In genomic region chr3:81663114-81663513, GRCh38 we compare ENCODE assay signal across 17 cellular contexts.
DNase-seq lines count a peak whose midpoint lies in the region; ATAC-seq and TF ChIP-seq lines count a peak whose summit lies in the region.
"Had no signal": no experiment of that assay in that cellular context is flagged by ENCODE, and none has a peak within 500 bp of the region (broad histone marks: within the 10 kb centered on the region; RNA-seq: fewer than 3 reads in every experiment).

No MANE protein-coding gene starts in this region.

- no peak overlapping the region for H2AK5ac ChIP-seq in IMR-90 (ENCODE audit: low read depth, low read length)

- CTCF ChIA-PET in IMR-90 (lab: Yijun Ruan, JAX) = no interaction called here

- H3K27me3 Mint-ChIP-seq in neural progenitor cell (ENCODE audit: insufficient read depth, low read depth) = no peaks in the 10 kb centered on the region
- H3K27me3 Mint-ChIP-seq: B cell; CD4-positive, alpha-beta T cell had no signal

- H2AFZ ChIP-seq in IMR-90 (replicated peaks; ENCODE audit: low read length, poor library complexity) = no peak overlapping the region
- H2AFZ ChIP-seq in neural progenitor cell (replicated peaks) = no peak overlapping the region

- H3K14ac ChIP-seq in IMR-90 (replicated peaks; ENCODE audit: low read depth, low read length) = no peak overlapping the region

- H3K9me3 Mint-ChIP-seq in neural progenitor cell = no peaks in the 10 kb centered on the region
- H3K9me3 Mint-ChIP-seq: CD4-positive, alpha-beta T cell; CD8-positive, alpha-beta T cell had no signal

- H3K9me1 ChIP-seq in IMR-90 (ENCODE audit: insufficient read depth, low read length) = no peaks in the 10 kb centered on the region

- H3K4me1 Mint-ChIP-seq in neural progenitor cell = peaks cover 2% of the 10 kb centered on the region
- H3K4me1 Mint-ChIP-seq: B cell had no signal

- no peak overlapping the region for H3K4me3 Mint-ChIP-seq in neural progenitor cell
- H3K4me3 Mint-ChIP-seq: B cell; CD4-positive, alpha-beta T cell; CD8-positive, alpha-beta T cell had no signal

- H3K4ac ChIP-seq in IMR-90 (ENCODE audit: low read depth, low read length) = no peak overlapping the region

- no peak overlapping the region for H4K5ac ChIP-seq in IMR-90 (ENCODE audit: low read depth, low read length)

- no TSS peak for BruUV-seq in IMR-90 (replicated peaks; lab: Mats Ljungman, UMichigan)

- no peaks in the 10 kb centered on the region for H3K79me2 ChIP-seq in neural progenitor cell (ENCODE audit: low read depth)

- no peak overlapping the region for H2BK20ac ChIP-seq in IMR-90 (ENCODE audit: low read depth, low read length)

- dilution Hi-C loops in IMR-90 (cut with HindIII; ENCODE audit: low sequenced_read_pairs, unreplicated experiment) = no loop called here

- no peak for TF ChIP-seq RAD21 in IMR-90 (IDR thresholded peaks at IDR 0.05; ENCODE audit: low read length)

- 79% methylated on average over 5 of the region's 10 CpGs; no CpG with 5 or more reads in 1 of the 2 experiments for WGBS in IMR-90 (ENCODE audit: extremely low coverage in 2 of 2, insufficient read length in 1 of 2), 2 experiments

- H3K36me3 ChIP-seq in IMR-90 (ENCODE audit: control insufficient read depth, insufficient read depth, low read length) (0 out of 2 replicates have a peak, but pooled peaks cover 2% of the 10 kb centered on the region), subcutaneous abdominal adipose tissue (ENCODE audit: control insufficient read depth in 5 of 5, insufficient read depth in 5 of 5, low read length in 5 of 5) (peaks cover 0 to 5% (median 0%) of the 10 kb centered on the region in 5 donors), neural progenitor cell (no peaks in the 10 kb centered on the region)

- peak overlapping the region; percentile 75 for H2AK9ac ChIP-seq in IMR-90 (replicated peaks; ENCODE audit: low read depth, low read length, poor library complexity)

- H3K4me2 ChIP-seq in IMR-90 (ENCODE audit: low read depth, low read length) = no peak overlapping the region
- H3K4me2 ChIP-seq in neural progenitor cell = no peak overlapping the region
- H3K4me2 ChIP-seq: A549; BLaER1 treated with 17β-estradiol and CSF1 and Interleukin-3, amounts not matched to agents 10 nM and 100 nM had no signal

- intact Hi-C loops in IMR-90 (cut with micrococcal nuclease) = no loop called here

- H3K9ac ChIP-seq in IMR-90 (ENCODE audit: low read depth, low read length) = no peak overlapping the region
- no peak overlapping the region for H3K9ac ChIP-seq in subcutaneous abdominal adipose tissue (ENCODE audit: low read length in 5 of 5)
- no peak overlapping the region for H3K9ac ChIP-seq in neural progenitor cell
- H3K9ac ChIP-seq: BLaER1 treated with 17β-estradiol and CSF1 and Interleukin-3, amounts not matched to agents 10 nM and 100 nM had no signal

- H3K18ac ChIP-seq in IMR-90 (ENCODE audit: low read depth, low read length) = no peak overlapping the region

- peaks cover 10 to 17% of the 10 kb centered on the region in 2 experiments for H3K79me1 ChIP-seq in IMR-90 (ENCODE audit: low read depth in 1 of 2, low read length in 2 of 2)

- H3K27me3 ChIP-seq in IMR-90 (ENCODE audit: control insufficient read depth, insufficient read depth, low read length) = no peaks in the 10 kb centered on the region
- no peaks in the 10 kb centered on the region for H3K27me3 ChIP-seq in subcutaneous abdominal adipose tissue (ENCODE audit: control insufficient read depth in 5 of 5, insufficient read depth in 4 of 5, low read length in 5 of 5)
- no peaks in the 10 kb centered on the region for H3K27me3 ChIP-seq in neural progenitor cell
- H3K27me3 ChIP-seq: BLaER1 treated with 17β-estradiol and CSF1 and Interleukin-3, amounts not matched to agents 10 nM and 100 nM had no signal

- no peak overlapping the region for H3K23ac ChIP-seq in IMR-90 (ENCODE audit: low read depth, low read length)

- no peaks in the 10 kb centered on the region for H3K9me3 ChIP-seq in IMR-90 (ENCODE audit: control insufficient read depth, insufficient read depth, low read length)
- no peaks in the 10 kb centered on the region for H3K9me3 ChIP-seq in subcutaneous abdominal adipose tissue (ENCODE audit: control insufficient read depth in 5 of 5, low read length in 5 of 5)
- H3K9me3 ChIP-seq in neural progenitor cell (ENCODE audit: low read depth) = no peaks in the 10 kb centered on the region
- H3K9me3 ChIP-seq: A549; BLaER1 treated with 17β-estradiol and CSF1 and Interleukin-3, amounts not matched to agents 10 nM and 100 nM; Caco-2 had no signal

- no peaks in the 10 kb centered on the region for H3K4me1 ChIP-seq in IMR-90 (ENCODE audit: control insufficient read depth, insufficient read depth, low read length)
- H3K4me1 ChIP-seq in subcutaneous abdominal adipose tissue (ENCODE audit: control insufficient read depth in 5 of 5, insufficient read depth in 5 of 5, low read length in 5 of 5) = peaks cover 0 to 16% (median 13%) of the 10 kb centered on the region in 5 donors
- H3K4me1 ChIP-seq in neural progenitor cell = peaks cover 5% of the 10 kb centered on the region
- H3K4me1 ChIP-seq: BLaER1 treated with 17β-estradiol and CSF1 and Interleukin-3, amounts not matched to agents 10 nM and 100 nM had no signal

- peaks cover 5% of the 10 kb centered on the region for H3K36me3 Mint-ChIP-seq in neural progenitor cell

- H4K20me1 ChIP-seq in IMR-90 (ENCODE audit: insufficient read depth, low read length) (no peaks in the 10 kb centered on the region), neural progenitor cell (ENCODE audit: low read depth) (no peaks in the 10 kb centered on the region)

- no peak overlapping the region for H2BK120ac ChIP-seq in IMR-90 (ENCODE audit: low read depth, low read length)

- H2BK5ac ChIP-seq in IMR-90 (ENCODE audit: low read depth, low read length, poor library complexity, severe bottlenecking) = no peak overlapping the region

- no peak overlapping the region for H3K27ac Mint-ChIP-seq in neural progenitor cell
- H3K27ac Mint-ChIP-seq: B cell; CD4-positive, alpha-beta T cell; CD8-positive, alpha-beta T cell had no signal

- POLR2A ChIA-PET in IMR-90 (lab: Charles Lee; ENCODE audit: unreplicated experiment) = no interaction called here

- H3K27ac ChIP-seq in IMR-90 (ENCODE audit: insufficient read depth, low read length) (no peak overlapping the region), subcutaneous abdominal adipose tissue (ENCODE audit: low read depth, low read length) (peak overlapping the region; percentile 17), neural progenitor cell (no peak overlapping the region), caudate nucleus (ENCODE audit: low read depth, low read length) (no peak overlapping the region)
- H3K27ac ChIP-seq: 22Rv1; A549; BLaER1 treated with 17β-estradiol and CSF1 and Interleukin-3, amounts not matched to agents 10 nM and 100 nM; C4-2B had no signal

- H3K56ac ChIP-seq in IMR-90 (ENCODE audit: extremely low read depth, insufficient read depth, low read length) = no peak overlapping the region

- DNase-seq in IMR-90 (no peak), mesenteric fat pad (ENCODE audit: low spot score) (peak; percentile 77), neural progenitor cell (ENCODE audit: low spot score) (no peak), caudate nucleus (lab: John Stamatoyannopoulos, UW) (no peak)
- DNase-seq: AML-193; Caco-2; Calu3; CD4-positive, alpha-beta T cell; CD8-positive, alpha-beta T cell; DMS79 treated with DMSO at 0.1 percent for 48 hours; GF-D8 had no signal

- TF ChIP-seq CTCF in IMR-90 (conservative IDR thresholded peaks at IDR 0.05; ENCODE audit: low read depth, low read length) = no peak
- no peak for TF ChIP-seq CTCF in neural progenitor cell (IDR thresholded peaks at IDR 0.05)

- ATAC-seq in IMR-90 (ENCODE audit: low read depth) = no peak
- ATAC-seq: A549; CD8-positive, alpha-beta T cell had no signal

- in situ Hi-C loops in IMR-90 (cut with MboI; ENCODE audit: low sequenced_read_pairs) = loop anchor here (10.0 kb wide), 1 partner anchor 472 kb away; no protein-coding TSS in a partner anchor

- no peak for TF ChIP-seq POLR2A in IMR-90 (IDR thresholded peaks at IDR 0.05; ENCODE audit: low read depth, low read length)

- no peaks in the 10 kb centered on the region for H3F3A ChIP-seq in neural progenitor cell (ENCODE audit: low read depth)

- no peak overlapping the region for H3K4me3 ChIP-seq in IMR-90 (ENCODE audit: insufficient read depth, low read depth, low read length)
- H3K4me3 ChIP-seq in subcutaneous abdominal adipose tissue (ENCODE audit: low read depth in 1 of 5, low read length in 5 of 5) = peak overlapping the region in 1 of 5 donors; percentile 22
- no peak overlapping the region for H3K4me3 ChIP-seq in neural progenitor cell
- H3K4me3 ChIP-seq: A549; BLaER1 treated with 17β-estradiol and CSF1 and Interleukin-3, amounts not matched to agents 10 nM and 100 nM had no signal

- no peak overlapping the region for H2BK15ac ChIP-seq in IMR-90 (ENCODE audit: low read depth, low read length)

- no peak overlapping the region for H4K91ac ChIP-seq in IMR-90 (ENCODE audit: insufficient read depth, low read depth, low read length)

- no peak overlapping the region for H4K8ac ChIP-seq in IMR-90 (ENCODE audit: low read depth in 2 of 2, low read length in 2 of 2)

TF ChIP-seq in IMR-90, 13 proteins besides CTCF, POLR2A, EP300 and RAD21:
- TF ChIP-seq MAFK (IDR thresholded peaks at IDR 0.05; ENCODE audit: low read depth, low read length) (no peak), CHD1 (IDR thresholded peaks at IDR 0.05; ENCODE audit: low read depth, low read length) (no peak), BHLHE40 (IDR thresholded peaks at IDR 0.05; ENCODE audit: low read depth, low read length) (no peak), RCOR1 (IDR thresholded peaks at IDR 0.05; ENCODE audit: insufficient replicate concordance, low read length) (no peak), FOS (IDR thresholded peaks at IDR 0.05; ENCODE audit: low read depth, low read length) (no peak), RFX5 (IDR thresholded peaks at IDR 0.05; ENCODE audit: low read depth, low read length) (no peak), MAZ (IDR thresholded peaks at IDR 0.05; ENCODE audit: borderline replicate concordance, low read depth, low read length) (no peak), CEBPB (IDR thresholded peaks at IDR 0.05; ENCODE audit: low read depth, low read length) (no peak), USF2 (IDR thresholded peaks at IDR 0.05; ENCODE audit: low read depth, low read length) (no peak)
